In the genomic region with DNA sequence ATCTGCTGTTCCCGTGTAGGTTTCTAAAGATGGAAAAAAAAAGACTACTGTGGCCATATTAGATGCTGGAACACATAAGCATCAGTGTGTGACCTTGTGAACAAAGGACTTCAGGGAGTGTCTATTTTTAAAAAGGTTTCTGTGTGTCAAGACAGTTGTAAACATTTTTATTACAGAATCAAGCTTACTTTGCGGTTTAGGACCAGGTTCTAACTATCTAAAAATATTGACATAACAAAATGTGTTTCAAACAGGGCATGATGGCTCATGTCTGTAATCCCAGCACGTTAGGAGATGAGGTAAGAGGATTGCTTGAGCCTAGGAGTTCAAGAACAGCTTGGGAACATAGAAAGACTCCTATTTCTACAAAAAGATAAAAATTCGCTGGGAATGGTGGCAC, we compare ENCODE assay signal across 1 cellular context.
TF ChIP-seq lines count a peak whose summit lies in the region.

No MANE protein-coding gene starts in this region.

TF ChIP-seq in K562, 482 proteins besides CTCF, POLR2A, EP300 and RAD21:
- no peak for TF ChIP-seq CREBBP (IDR thresholded peaks at IDR 0.05; ENCODE audit: low read depth, low read length)
- TF ChIP-seq, protein P1, sequence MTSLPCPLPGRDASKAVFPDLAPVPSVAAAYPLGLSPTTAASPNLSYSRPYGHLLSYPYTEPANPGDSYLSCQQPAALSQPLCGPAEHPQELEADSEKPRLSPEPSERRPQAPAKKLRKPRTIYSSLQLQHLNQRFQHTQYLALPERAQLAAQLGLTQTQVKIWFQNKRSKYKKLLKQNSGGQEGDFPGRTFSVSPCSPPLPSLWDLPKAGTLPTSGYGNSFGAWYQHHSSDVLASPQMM (CRISPR knock-in tag; IDR thresholded peaks at IDR 0.05) = no peak
- TF ChIP-seq, protein P2, sequence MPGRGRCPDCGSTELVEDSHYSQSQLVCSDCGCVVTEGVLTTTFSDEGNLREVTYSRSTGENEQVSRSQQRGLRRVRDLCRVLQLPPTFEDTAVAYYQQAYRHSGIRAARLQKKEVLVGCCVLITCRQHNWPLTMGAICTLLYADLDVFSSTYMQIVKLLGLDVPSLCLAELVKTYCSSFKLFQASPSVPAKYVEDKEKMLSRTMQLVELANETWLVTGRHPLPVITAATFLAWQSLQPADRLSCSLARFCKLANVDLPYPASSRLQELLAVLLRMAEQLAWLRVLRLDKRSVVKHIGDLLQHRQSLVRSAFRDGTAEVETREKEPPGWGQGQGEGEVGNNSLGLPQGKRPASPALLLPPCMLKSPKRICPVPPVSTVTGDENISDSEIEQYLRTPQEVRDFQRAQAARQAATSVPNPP (IDR thresholded peaks at IDR 0.05; ENCODE audit: borderline replicate concordance, insufficient read depth, insufficient read length) = no peak
- TF ChIP-seq NCOA2 (IDR thresholded peaks at IDR 0.05; ENCODE audit: partially characterized antibody in 2 of 2) = no peak
- TF ChIP-seq ETV5 (CRISPR knock-in tag; IDR thresholded peaks at IDR 0.05; ENCODE audit: low read depth) = no peak
- no peak for TF ChIP-seq SIX5 (IDR thresholded peaks at IDR 0.05; ENCODE audit: borderline replicate concordance in 1 of 2, insufficient read depth in 1 of 2, low read depth in 1 of 2, low read length in 2 of 2)
- no peak for TF ChIP-seq ZNF124 (CRISPR knock-in tag; IDR thresholded peaks at IDR 0.05)
- TF ChIP-seq SIRT6 (IDR thresholded peaks at IDR 0.05; ENCODE audit: low read depth, low read length) = no peak
